In the genomic region with DNA sequence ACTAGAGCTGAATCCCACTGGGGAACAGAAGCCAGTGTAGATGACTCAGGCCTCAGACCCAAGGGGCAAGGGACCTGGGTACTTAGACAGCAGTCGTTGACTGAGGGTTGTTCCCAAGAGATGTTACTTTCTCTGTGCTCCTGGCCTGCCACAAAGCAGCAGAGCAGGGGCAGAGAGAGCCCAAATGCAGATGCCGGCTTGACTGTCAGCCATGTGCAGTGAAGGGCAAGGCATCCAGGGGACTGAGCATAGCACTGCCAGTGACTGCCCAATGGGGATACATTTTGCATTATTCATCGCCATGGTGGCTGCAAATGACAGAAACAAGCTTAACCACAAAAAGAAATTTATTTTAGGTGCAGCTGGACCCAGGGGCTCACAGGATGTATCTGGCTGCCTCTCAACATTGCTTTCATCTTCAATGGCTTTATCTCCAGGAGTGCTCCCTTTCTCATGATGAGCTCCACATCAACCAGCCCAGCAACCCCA, we compare ENCODE assay signal across 21 cellular contexts. TPM values are rescaled to one million over a fixed set of nuclear protein-coding genes. Genes with fewer than 3 reads are reported as not detected.
"Had no signal": no experiment of that assay in that cellular context is flagged by ENCODE, and none has a peak within 500 bp of the region (broad histone marks: within the 10 kb centered on the region; RNA-seq: fewer than 3 reads in every experiment).

No MANE protein-coding gene starts in this region.

- H3K27ac ChIP-seq: ascending aorta, tibial nerve had no signal

- H3K9me3 ChIP-seq: ascending aorta, breast epithelium, tibial nerve had no signal

- H3K36me3 Mint-ChIP-seq: activated naive CD4-positive, alpha-beta T cell treated with anti-CD3 and anti-CD28 coated beads, Interleukin-2, amount 10 ng/mL, durations not matched to agents 7 days and 5 days; mesothelial cell of epicardium had no signal

- H3K27me3 ChIP-seq: ascending aorta, breast epithelium had no signal

- H3K9me3 Mint-ChIP-seq: activated naive CD4-positive, alpha-beta T cell treated with anti-CD3 and anti-CD28 coated beads, Interleukin-2, amount 10 ng/mL, durations not matched to agents 7 days and 5 days; nephron; stimulated activated naive CD8-positive, alpha-beta T cell treated with anti-CD3 and anti-CD28 coated beads, Interleukin-15, Interleukin-2, amounts not matched to agents 100 ng/mL and 50 ng/mL, for 24 hours had no signal

- H3K27ac Mint-ChIP-seq: activated naive CD4-positive, alpha-beta T cell treated with anti-CD3 and anti-CD28 coated beads, Interleukin-2, amount 10 ng/mL, durations not matched to agents 7 days and 5 days; progenitor cell of endocrine pancreas; stimulated activated naive CD8-positive, alpha-beta T cell treated with anti-CD3 and anti-CD28 coated beads, Interleukin-15, Interleukin-2, amounts not matched to agents 100 ng/mL and 50 ng/mL, for 24 hours had no signal

- H3K4me3 ChIP-seq: ascending aorta, breast epithelium, lung, skin epidermis, tibial nerve had no signal

- H3K36me3 ChIP-seq: ascending aorta, breast epithelium, tibial nerve had no signal

- H3K4me1 ChIP-seq: ascending aorta, breast epithelium, tibial nerve had no signal

- H3K4me3 Mint-ChIP-seq: activated naive CD4-positive, alpha-beta T cell treated with anti-CD3 and anti-CD28 coated beads, Interleukin-2, amount 10 ng/mL, durations not matched to agents 7 days and 5 days; mesothelial cell of epicardium; nephron; stimulated activated naive CD8-positive, alpha-beta T cell treated with anti-CD3 and anti-CD28 coated beads, Interleukin-15, Interleukin-2, amounts not matched to agents 100 ng/mL and 50 ng/mL, for 24 hours had no signal

- DNase-seq: activated CD4-positive, alpha-beta T cell treated with anti-CD3 and anti-CD28 coated beads for 1 hour; activated CD8-positive, alpha-beta memory T cell treated with anti-CD3 and anti-CD28 coated beads for 24 hours; activated CD8-positive, alpha-beta memory T cell treated with anti-CD3 and anti-CD28 coated beads, Interleukin-2, amount 50 U/mL, for 48 hours; activated effector memory CD4-positive, alpha-beta T cell treated with Interleukin-2 at 50 U/mL for 16 hours; activated naive CD4-positive, alpha-beta T cell treated with anti-CD3 and anti-CD28 coated beads, Interleukin-2, amount 10 ng/mL, durations not matched to agents 7 days and 5 days; activated T-cell treated with anti-CD3 and anti-CD28 coated beads, Interleukin-2, amount 50 U/mL, for 48 hours; cortex of kidney; head of caudate nucleus; stimulated activated CD4-positive, alpha-beta T cell treated with anti-CD3 and anti-CD28 coated beads, Interleukin-15, amount 100 ng/mL, for 24 hours; stimulated activated CD4-positive, alpha-beta T cell treated with anti-CD3 and anti-CD28 coated beads, Interleukin-2, amount 100 ng/mL, for 48 hours; T1000 had no signal

- H3K4me1 Mint-ChIP-seq: nephron had no signal

RNA-seq across cellular contexts. Expression of a gene that starts 12.6 kb away (rescaled TPM):
- polyA plus RNA-seq: keratinocyte had no signal

RNA-seq across cellular contexts. Expression of a gene that starts 45.6 kb away (rescaled TPM):
- total RNA-seq: ascending aorta had no signal
